ENCODE assay signal across 8 cellular contexts in genomic region chr6:107958689-107959362, GRCh38. TPM values are rescaled to one million over a fixed set of nuclear protein-coding genes. Genes with fewer than 3 reads are reported as not detected.
DNase-seq lines count a peak whose midpoint lies in the region; ATAC-seq and TF ChIP-seq lines count a peak whose summit lies in the region.
"Not testable (repeated sequence)": the region's sequence is repeated elsewhere in the genome, so short reads cannot be mapped to it uniquely, and the experiment has no call there.

No MANE protein-coding gene starts in this region.

- H3K27me3 ChIP-seq in BE2C; HUES48 (ENCODE audit: control insufficient read depth, insufficient read depth, low read length); SK-N-SH (ENCODE audit: insufficient read depth); iPS-18a (ENCODE audit: control insufficient read depth, insufficient read depth, low read length): not testable (repeated sequence)

- H3K9ac ChIP-seq in HUES48 (ENCODE audit: low read depth, low read length); iPS-18a (ENCODE audit: low read length): not testable (repeated sequence)
- H3K9ac ChIP-seq in SK-N-SH, result peak overlapping the region; percentile 44; the same call in 1 of the 2 replicates

- not testable (repeated sequence) for H3F3A ChIP-seq in SK-N-SH (replicated peaks; ENCODE audit: insufficient read depth)

- H3K4me3 Mint-ChIP-seq in effector memory CD8-positive, alpha-beta T cell, result peak overlapping the region; percentile 90 to 99
- H3K4me3 Mint-ChIP-seq in natural killer cell treated with Interleukin-12 subunit alpha and Interleukin-12 subunit beta and Interleukin-15 and Interleukin-18, amount 100 ng/mL, for 72 hours, result peak overlapping the region; percentile 100
- peak overlapping the region; percentile 93 to 98 for H3K4me3 Mint-ChIP-seq in stimulated activated naive B cell treated with anti-CD40 and anti-IgM and Interleukin-4, amounts not matched to agents 10 μg/mL and 1 μg/mL and 100 μg/mL, for 72 hours

- H3K9me3 Mint-ChIP-seq in activated naive CD4-positive, alpha-beta T cell treated with anti-CD3 and anti-CD28 coated beads, Interleukin-2, amount 50 U/mL, for 72 hours; effector memory CD8-positive, alpha-beta T cell; natural killer cell treated with Interleukin-12 subunit alpha and Interleukin-12 subunit beta and Interleukin-15 and Interleukin-18, amount 100 ng/mL, for 72 hours; stimulated activated naive B cell treated with anti-CD40 and anti-IgM and Interleukin-4, amounts not matched to agents 10 μg/mL and 1 μg/mL and 100 μg/mL, for 72 hours: not testable (repeated sequence)

- TF ChIP-seq CTCF in BE2C (IDR thresholded peaks at IDR 0.05; ENCODE audit: low read depth, low read length); SK-N-SH (IDR thresholded peaks at IDR 0.05): not testable (repeated sequence)

- H2AFZ ChIP-seq in SK-N-SH (ENCODE audit: low read depth), result peak overlapping the region; percentile 95

- not testable (repeated sequence) for H3K36me3 ChIP-seq in BE2C; HUES48 (ENCODE audit: control insufficient read depth, insufficient read depth, low read length); SK-N-SH (replicated peaks in 1 of 2; ENCODE audit: control insufficient read depth in 1 of 2, insufficient read depth in 2 of 2, low read length in 1 of 2); iPS-18a (ENCODE audit: control insufficient read depth, low read depth, low read length)

- H3K27ac ChIP-seq in HUES48 (ENCODE audit: low read depth, low read length) (peak overlapping the region; percentile 56), SK-N-SH (ENCODE audit: low read depth in 2 of 2, low read length in 1 of 2) (peak overlapping the region in 1 of 2 experiments; percentile 57; a peak in 2 of 4 replicates)
- H3K27ac ChIP-seq in iPS-18a (ENCODE audit: low read length), result not testable (repeated sequence)

- CTCF ChIA-PET in SK-N-SH (lab: Yijun Ruan, JAX), result interaction anchor here (1.0 kb wide), 1 partner anchor 20 kb away, joined by 3 read pairs; no protein-coding TSS in a partner anchor

- DNase-seq in BE2C; SK-N-SH; activated naive CD4-positive, alpha-beta T cell treated with anti-CD3 and anti-CD28 coated beads, Interleukin-2, amount 50 U/mL, for 72 hours (ENCODE audit: low spot score in 2 of 2); effector memory CD8-positive, alpha-beta T cell; natural killer cell treated with Interleukin-12 subunit alpha and Interleukin-12 subunit beta and Interleukin-15 and Interleukin-18, amount 100 ng/mL, for 72 hours (ENCODE audit: low spot score); stimulated activated naive B cell treated with anti-CD40 and anti-IgM and Interleukin-4, amounts not matched to agents 10 μg/mL and 1 μg/mL and 100 μg/mL, for 72 hours: not testable (repeated sequence)

- H3K4me3 ChIP-seq in BE2C (ENCODE audit: low read depth, low read length) (peak overlapping the region; percentile 48), HUES48 (ENCODE audit: low read depth, low read length) (peak overlapping the region; percentile 52), SK-N-SH (ENCODE audit: low read depth in 2 of 2, low read length in 1 of 2) (peak overlapping the region; percentile 44 to 57), iPS-18a (ENCODE audit: low read length) (peak overlapping the region; percentile 99)

- H3K4me1 Mint-ChIP-seq in effector memory CD8-positive, alpha-beta T cell (ENCODE audit: low read depth in 2 of 2), result peaks cover 20 to 25% of the 10 kb centered on the region in 2 donors
- peaks cover 17 to 21% of the 10 kb centered on the region in 2 donors for H3K4me1 Mint-ChIP-seq in natural killer cell treated with Interleukin-12 subunit alpha and Interleukin-12 subunit beta and Interleukin-15 and Interleukin-18, amount 100 ng/mL, for 72 hours (ENCODE audit: low read depth in 2 of 2)
- H3K4me1 Mint-ChIP-seq in stimulated activated naive B cell treated with anti-CD40 and anti-IgM and Interleukin-4, amounts not matched to agents 10 μg/mL and 1 μg/mL and 100 μg/mL, for 72 hours, result peaks cover 9 to 23% of the 10 kb centered on the region in 2 donors

- ATAC-seq in activated naive CD4-positive, alpha-beta T cell treated with anti-CD3 and anti-CD28 coated beads, Interleukin-2, amount 50 U/mL, for 72 hours; effector memory CD8-positive, alpha-beta T cell (replicated peaks); natural killer cell treated with Interleukin-12 subunit alpha and Interleukin-12 subunit beta and Interleukin-15 and Interleukin-18, amount 100 ng/mL, for 72 hours; stimulated activated naive B cell treated with anti-CD40 and anti-IgM and Interleukin-4, amounts not matched to agents 10 μg/mL and 1 μg/mL and 100 μg/mL, for 72 hours (replicated peaks): not testable (repeated sequence)

- H3K27ac Mint-ChIP-seq in activated naive CD4-positive, alpha-beta T cell treated with anti-CD3 and anti-CD28 coated beads, Interleukin-2, amount 50 U/mL, for 72 hours, result peak overlapping the region; percentile 44 to 97
- H3K27ac Mint-ChIP-seq in effector memory CD8-positive, alpha-beta T cell; stimulated activated naive B cell treated with anti-CD40 and anti-IgM and Interleukin-4, amounts not matched to agents 10 μg/mL and 1 μg/mL and 100 μg/mL, for 72 hours: not testable (repeated sequence)
- peak overlapping the region; percentile 97 to 98 for H3K27ac Mint-ChIP-seq in natural killer cell treated with Interleukin-12 subunit alpha and Interleukin-12 subunit beta and Interleukin-15 and Interleukin-18, amount 100 ng/mL, for 72 hours

- H3K36me3 Mint-ChIP-seq in activated naive CD4-positive, alpha-beta T cell treated with anti-CD3 and anti-CD28 coated beads, Interleukin-2, amount 50 U/mL, for 72 hours, result peaks cover 16 to 31% of the 10 kb centered on the region in 2 donors
- H3K36me3 Mint-ChIP-seq in effector memory CD8-positive, alpha-beta T cell (ENCODE audit: insufficient read depth), result peaks cover 14% of the 10 kb centered on the region
- H3K36me3 Mint-ChIP-seq in natural killer cell treated with Interleukin-12 subunit alpha and Interleukin-12 subunit beta and Interleukin-15 and Interleukin-18, amount 100 ng/mL, for 72 hours, result peaks cover 14% of the 10 kb centered on the region
- peaks cover 6 to 17% of the 10 kb centered on the region in 2 donors for H3K36me3 Mint-ChIP-seq in stimulated activated naive B cell treated with anti-CD40 and anti-IgM and Interleukin-4, amounts not matched to agents 10 μg/mL and 1 μg/mL and 100 μg/mL, for 72 hours

- not testable (repeated sequence) for H3K27me3 Mint-ChIP-seq in effector memory CD8-positive, alpha-beta T cell; natural killer cell treated with Interleukin-12 subunit alpha and Interleukin-12 subunit beta and Interleukin-15 and Interleukin-18, amount 100 ng/mL, for 72 hours; stimulated activated naive B cell treated with anti-CD40 and anti-IgM and Interleukin-4, amounts not matched to agents 10 μg/mL and 1 μg/mL and 100 μg/mL, for 72 hours

- 78% methylated on average over 27 of the region's 27 CpGs for WGBS in SK-N-SH (ENCODE audit: low lambda C conversion rate)

- peaks cover 22% of the 10 kb centered on the region for H4K20me1 ChIP-seq in SK-N-SH (ENCODE audit: insufficient read depth)

- H3K79me2 ChIP-seq in SK-N-SH (ENCODE audit: insufficient read depth), result peaks cover 41% of the 10 kb centered on the region

- not testable (repeated sequence) for H3K9me3 ChIP-seq in BE2C; HUES48 (ENCODE audit: control insufficient read depth, insufficient read depth, low read length); SK-N-SH; iPS-18a (ENCODE audit: control insufficient read depth, low read depth, low read length)

- POLR2A ChIA-PET in SK-N-SH (lab: Yijun Ruan, JAX), result not testable (repeated sequence)

- not testable (repeated sequence) for H3K4me1 ChIP-seq in BE2C; SK-N-SH (ENCODE audit: control insufficient read depth in 1 of 2, insufficient read depth in 2 of 2, low read depth in 1 of 2, low read length in 1 of 2)
- H3K4me1 ChIP-seq in HUES48 (ENCODE audit: control insufficient read depth, insufficient read depth, low read length) (peaks cover 11% of the 10 kb centered on the region), iPS-18a (ENCODE audit: control insufficient read depth, low read depth, low read length) (peaks cover 11% of the 10 kb centered on the region)

- not testable (repeated sequence) for TF ChIP-seq RAD21 in SK-N-SH (IDR thresholded peaks at IDR 0.05; ENCODE audit: low read length)

- TF ChIP-seq EP300 in SK-N-SH (IDR thresholded peaks at IDR 0.05; ENCODE audit: borderline replicate concordance in 1 of 2, low read depth in 1 of 2, low read length in 1 of 2), result not testable (repeated sequence)

- H3K9me2 ChIP-seq in SK-N-SH, result not testable (repeated sequence)

- H3K4me2 ChIP-seq in SK-N-SH, result peak overlapping the region; percentile 76

RNA-seq across cellular contexts. Expression of gene SEC63, which starts 0.8 kb away (rescaled TPM):
- polyA plus RNA-seq in BE2C (2012; ENCODE audit: insufficient read depth, insufficient read length, low read depth), result 75.2 TPM
- 13.2 TPM in 2 replicates for polyA plus RNA-seq in SK-N-SH (2012; rRNA removed)
- 17.8 and 27.0 TPM in 2 replicates for polyA plus RNA-seq in SK-N-SH (2012; cell fraction: cytosol; rRNA removed)
- 6.9 and 17.2 TPM in 2 replicates for polyA plus RNA-seq in SK-N-SH (2012; cell fraction: nucleus; rRNA removed)
- 100 to 1,000 TPM in 1 of 2 donors, 10 to 100 TPM in 1; 97.4 to 105 TPM for total RNA-seq in activated naive CD4-positive, alpha-beta T cell treated with anti-CD3 and anti-CD28 coated beads, Interleukin-2, amount 50 U/mL, for 72 hours
- total RNA-seq in natural killer cell treated with Interleukin-12 subunit alpha and Interleukin-12 subunit beta and Interleukin-15 and Interleukin-18, amount 100 ng/mL, for 72 hours, result 100 to 1,000 TPM; 106 to 116 TPM

Comparison
In these comparisons a context has a peak if more than half of its experiments do, and no peak if none do; other contexts are left out.
1. H3K4me3 ChIP-seq: peak in every context shown above with its lines; median percentile 99 in iPS-18a; 52 in HUES48; 50 in SK-N-SH; 48 in BE2C.